ENCODE assay signal across 16 cellular contexts in genomic region chr5:160727296-160727997, GRCh38.
A peak's percentile ranks its signal among the peaks of the same experiment; 100 is the strongest.
DNase-seq lines count a peak whose midpoint lies in the region; ATAC-seq lines count a peak whose summit lies in the region.
"Had no signal": no experiment of that assay in that cellular context is flagged by ENCODE, and none has a peak within 500 bp of the region (broad histone marks: within the 10 kb centered on the region; RNA-seq: fewer than 3 reads in every experiment).

No MANE protein-coding gene starts in this region.

- no peak overlapping the region for H2AFZ ChIP-seq in trophoblast cell (ENCODE audit: insufficient read depth, low read length, poor library complexity)

- H3K4me3 Mint-ChIP-seq in activated CD4-positive, alpha-beta T cell treated with anti-CD3 and anti-CD28 coated beads, Interleukin-2, amount 10 ng/mL, durations not matched to agents 24 days and 14 days, result no peak overlapping the region
- H3K4me3 Mint-ChIP-seq: CD8-positive, alpha-beta memory T cell had no signal

- no peaks in the 10 kb centered on the region for H3K36me3 Mint-ChIP-seq in activated CD4-positive, alpha-beta T cell treated with anti-CD3 and anti-CD28 coated beads, Interleukin-2, amount 10 ng/mL, durations not matched to agents 24 days and 14 days (ENCODE audit: low read depth)
- H3K36me3 Mint-ChIP-seq: CD8-positive, alpha-beta memory T cell had no signal

- no peak overlapping the region for H4K91ac ChIP-seq in trophoblast cell (ENCODE audit: low read depth, low read length)

- H3K18ac ChIP-seq in trophoblast cell (ENCODE audit: low read length), result no peak overlapping the region

- H3K27me3 ChIP-seq in trophoblast cell (ENCODE audit: insufficient read depth, low read length), result no peaks in the 10 kb centered on the region
- H3K27me3 ChIP-seq: BLaER1 had no signal

- peaks cover 11 to 18% of the 10 kb centered on the region in 2 experiments for H3K4me1 ChIP-seq in trophoblast cell (ENCODE audit: control insufficient read depth in 1 of 2, insufficient read depth in 2 of 2, low read length in 2 of 2)
- H3K4me1 ChIP-seq: BLaER1 had no signal

- no CpG with 5 or more reads among the region's 4 CpGs for WGBS in trophoblast cell (ENCODE audit: extremely low coverage, insufficient coverage, insufficient read length)

- no peaks in the 10 kb centered on the region for H3K27me3 Mint-ChIP-seq in activated CD4-positive, alpha-beta T cell treated with anti-CD3 and anti-CD28 coated beads, Interleukin-2, amount 10 ng/mL, durations not matched to agents 24 days and 14 days

- H4K8ac ChIP-seq in trophoblast cell (ENCODE audit: low read depth, low read length), result no peak overlapping the region

- intact Hi-C loops in activated CD4-positive, alpha-beta T cell treated with anti-CD3 and anti-CD28 coated beads, Interleukin-2, amount 10 ng/mL, durations not matched to agents 24 days and 14 days (cut with micrococcal nuclease), result no loop called here

- H3K27ac ChIP-seq in trophoblast cell (ENCODE audit: low read depth, low read length), result peak overlapping the region; percentile 72
- H3K27ac ChIP-seq: 22Rv1, BLaER1 had no signal

- no peaks in the 10 kb centered on the region for H3K36me3 ChIP-seq in trophoblast cell (ENCODE audit: control insufficient read depth in 1 of 2, insufficient read depth in 2 of 2, low read length in 2 of 2)
- H3K36me3 ChIP-seq: BLaER1 had no signal

- DNase-seq in activated CD4-positive, alpha-beta T cell treated with anti-CD3 and anti-CD28 coated beads, Interleukin-2, amount 10 ng/mL, durations not matched to agents 24 days and 14 days, result peak; percentile 14
- no peak for DNase-seq in activated CD4-positive, alpha-beta T cell treated with anti-CD3 and anti-CD28 coated beads for 1 hour
- peak; percentile 80 for DNase-seq in islet precursor cell
- DNase-seq in trophoblast cell, result no peak
- no peak for DNase-seq in NCI-H446 treated with DMSO at 0.1 percent for 48 hours (lab: John Stamatoyannopoulos, UW)
- DNase-seq: AML-193; Caco-2; CD8-positive, alpha-beta memory T cell; DND-41; GF-D8; H7 had no signal

- H3K9me3 Mint-ChIP-seq in activated CD4-positive, alpha-beta T cell treated with anti-CD3 and anti-CD28 coated beads, Interleukin-2, amount 10 ng/mL, durations not matched to agents 24 days and 14 days, result no peaks in the 10 kb centered on the region

- no peak overlapping the region for H3K9ac ChIP-seq in trophoblast cell (ENCODE audit: low read length)
- H3K9ac ChIP-seq: BLaER1 had no signal

- no peaks in the 10 kb centered on the region for H3K4me1 Mint-ChIP-seq in activated CD4-positive, alpha-beta T cell treated with anti-CD3 and anti-CD28 coated beads, Interleukin-2, amount 10 ng/mL, durations not matched to agents 24 days and 14 days
- H3K4me1 Mint-ChIP-seq: CD8-positive, alpha-beta memory T cell had no signal

- peak overlapping the region; percentile 36 for H3K4me2 ChIP-seq in trophoblast cell (ENCODE audit: low read length)
- H3K4me2 ChIP-seq: BLaER1 had no signal

- H3K4me3 ChIP-seq in trophoblast cell (ENCODE audit: low read depth, low read length), result no peak overlapping the region
- H3K4me3 ChIP-seq: BLaER1 had no signal

- no peak overlapping the region for H3K27ac Mint-ChIP-seq in activated CD4-positive, alpha-beta T cell treated with anti-CD3 and anti-CD28 coated beads, Interleukin-2, amount 10 ng/mL, durations not matched to agents 24 days and 14 days
- H3K27ac Mint-ChIP-seq: CD8-positive, alpha-beta memory T cell had no signal

- H2BK12ac ChIP-seq in trophoblast cell (ENCODE audit: low read length), result no peak overlapping the region

- H3K79me2 ChIP-seq in trophoblast cell (ENCODE audit: control insufficient read depth, insufficient read depth, low read length, poor library complexity), result peaks cover 2% of the 10 kb centered on the region

- no peak for ATAC-seq in GM18868 (IDR thresholded peaks at IDR 0.05; ENCODE audit: unreplicated experiment)
- ATAC-seq in GM19035 (IDR thresholded peaks at IDR 0.05; ENCODE audit: unreplicated experiment), result no peak
- ATAC-seq: HepG2 had no signal

- no peak overlapping the region for H3K4ac ChIP-seq in trophoblast cell (ENCODE audit: low read depth, low read length)

- no peak overlapping the region for H2BK5ac ChIP-seq in trophoblast cell (ENCODE audit: low read depth, low read length, poor library complexity)

- no peak overlapping the region for H4K12ac ChIP-seq in trophoblast cell (ENCODE audit: low read depth, low read length)

- H3K79me1 ChIP-seq in trophoblast cell (ENCODE audit: low read length), result peaks cover 6% of the 10 kb centered on the region

- H3K14ac ChIP-seq in trophoblast cell (ENCODE audit: low read length), result no peak overlapping the region

- H2AK5ac ChIP-seq in trophoblast cell (ENCODE audit: low read length), result no peak overlapping the region

- no peaks in the 10 kb centered on the region for H3K9me3 ChIP-seq in trophoblast cell (ENCODE audit: insufficient read depth, low read depth, low read length)
- H3K9me3 ChIP-seq: BLaER1, Caco-2 had no signal

- no peak overlapping the region for H3K23ac ChIP-seq in trophoblast cell (ENCODE audit: low read length)

- no peak overlapping the region for H2BK120ac ChIP-seq in trophoblast cell (ENCODE audit: insufficient read depth, low read length, poor library complexity)

Comparison
In these comparisons a context has a peak if more than half of its experiments do, and no peak if none do; other contexts are left out.
1. DNase-seq: peak in activated CD4-positive, alpha-beta T cell treated with anti-CD3 and anti-CD28 coated beads, Interleukin-2, amount 10 ng/mL, durations not matched to agents 24 days and 14 days (single experiment) and islet precursor cell (single experiment); none in activated CD4-positive, alpha-beta T cell treated with anti-CD3 and anti-CD28 coated beads for 1 hour (single experiment), trophoblast cell (0 of 2) and NCI-H446 treated with DMSO at 0.1 percent for 48 hours (single experiment).